In genomic region chr17:49362723-49363117, GRCh38 we compare ENCODE assay signal across 1 cellular context.
TF ChIP-seq lines count a peak whose summit lies in the region.

No MANE protein-coding gene starts in this region.

TF ChIP-seq in H1, 55 proteins besides CTCF, POLR2A, EP300 and RAD21:
- TF ChIP-seq ZNF274 (IDR thresholded peaks at IDR 0.05; ENCODE audit: borderline replicate concordance, extremely low read depth, low read length) (no peak), POU5F1 (IDR thresholded peaks at IDR 0.05; ENCODE audit: low read depth, low read length) (no peak), TBP (IDR thresholded peaks at IDR 0.05; ENCODE audit: low read depth, low read length) (no peak)
